ENCODE assay signal across 36 cellular contexts in genomic region chr22:30045901-30046715, GRCh38. TPM values are rescaled to one million over a fixed set of nuclear protein-coding genes. Genes with fewer than 3 reads are reported as not detected.
"Had no signal": no experiment of that assay in that cellular context is flagged by ENCODE, and none has a peak within 500 bp of the region (broad histone marks: within the 10 kb centered on the region; RNA-seq: fewer than 3 reads in every experiment).

No MANE protein-coding gene starts in this region.

- H3K4me1 ChIP-seq: ascending aorta had no signal

- H3K4me2 ChIP-seq: smooth muscle cell had no signal

- H3K27ac Mint-ChIP-seq: activated CD4-positive, alpha-beta memory T cell treated with anti-CD3 and anti-CD28 coated beads for 36 hours; activated naive CD8-positive, alpha-beta T cell; activated T-cell treated with anti-CD3 and anti-CD28 coated beads, Interleukin-2, amount 50 U/mL, for 72 hours; natural killer cell treated with Interleukin-12 subunit alpha and Interleukin-12 subunit beta and Interleukin-15 and Interleukin-18, amount 100 ng/mL, for 72 hours; progenitor cell of endocrine pancreas; stimulated activated memory B cell treated with anti-CD40 and anti-IgM and Interleukin-4, amounts not matched to agents 10 μg/mL and 1 μg/mL and 100 μg/mL, for 72 hours had no signal

- H3K4me3 Mint-ChIP-seq: activated CD4-positive, alpha-beta memory T cell treated with anti-CD3 and anti-CD28 coated beads for 36 hours; activated naive CD8-positive, alpha-beta T cell; activated T-cell treated with anti-CD3 and anti-CD28 coated beads, Interleukin-2, amount 50 U/mL, for 72 hours; brain; natural killer cell treated with Interleukin-12 subunit alpha and Interleukin-12 subunit beta and Interleukin-15 and Interleukin-18, amount 100 ng/mL, for 72 hours; stimulated activated memory B cell treated with anti-CD40 and anti-IgM and Interleukin-4, amounts not matched to agents 10 μg/mL and 1 μg/mL and 100 μg/mL, for 72 hours had no signal

- H3K9me3 ChIP-seq: ascending aorta, left lung, lower lobe of right lung, mucosa of descending colon, ovary, stomach, suprapubic skin, tibial artery had no signal

- H3K9me3 Mint-ChIP-seq: activated CD4-positive, alpha-beta memory T cell treated with anti-CD3 and anti-CD28 coated beads for 36 hours; activated T-cell treated with anti-CD3 and anti-CD28 coated beads, Interleukin-2, amount 50 U/mL, for 72 hours; effector memory CD8-positive, alpha-beta T cell; natural killer cell treated with Interleukin-12 subunit alpha and Interleukin-12 subunit beta and Interleukin-15 and Interleukin-18, amount 100 ng/mL, for 72 hours; stimulated activated memory B cell treated with anti-CD40 and anti-IgM and Interleukin-4, amounts not matched to agents 10 μg/mL and 1 μg/mL and 100 μg/mL, for 72 hours had no signal

- H3K4me1 Mint-ChIP-seq: stimulated activated memory B cell treated with anti-CD40 and anti-IgM and Interleukin-4, amounts not matched to agents 10 μg/mL and 1 μg/mL and 100 μg/mL, for 72 hours had no signal

- H3K4me3 ChIP-seq: ascending aorta, coronary artery, dorsolateral prefrontal cortex, left lung, lower lobe of right lung, mucosa of descending colon, ovary, smooth muscle cell, stomach, suprapubic skin, tibial artery had no signal

- DNase-seq: activated CD4-positive, alpha-beta memory T cell treated with anti-CD3 and anti-CD28 coated beads for 36 hours; activated CD4-positive, alpha-beta T cell treated with anti-CD3 and anti-CD28 coated beads for 48 hours; activated naive CD4-positive, alpha-beta T cell; activated T-cell treated with anti-CD3 and anti-CD28 coated beads for 4 hours; activated T-cell treated with anti-CD3 and anti-CD28 coated beads, Interleukin-2, amount 50 U/mL, for 72 hours; dorsolateral prefrontal cortex; effector memory CD8-positive, alpha-beta T cell; foreskin fibroblast; hypothalamus; left lung; lower lobe of right lung; mesendoderm; mucosa of descending colon; ovary; stimulated activated CD4-positive, alpha-beta T cell treated with anti-CD3 and anti-CD28 coated beads, Interleukin-1b, Interleukin-23, amount 100 ng/mL, for 48 hours; stimulated activated CD4-positive, alpha-beta T cell treated with anti-CD3 and anti-CD28 coated beads, Interleukin-4, amount 100 ng/mL, for 4 hours; stimulated activated CD8-positive, alpha-beta memory T cell treated with anti-CD3 and anti-CD28 coated beads, Interleukin-4, amount 100 ng/mL, for 48 hours; stomach; T-helper 9 cell; tibial artery had no signal

- H3K36me3 Mint-ChIP-seq: activated CD4-positive, alpha-beta memory T cell treated with anti-CD3 and anti-CD28 coated beads for 36 hours; activated naive CD8-positive, alpha-beta T cell; brain; natural killer cell treated with Interleukin-12 subunit alpha and Interleukin-12 subunit beta and Interleukin-15 and Interleukin-18, amount 100 ng/mL, for 72 hours; stimulated activated memory B cell treated with anti-CD40 and anti-IgM and Interleukin-4, amounts not matched to agents 10 μg/mL and 1 μg/mL and 100 μg/mL, for 72 hours had no signal

- H3K27ac ChIP-seq: ascending aorta, coronary artery, dorsolateral prefrontal cortex, left lung, lower lobe of right lung, ovary, stomach, suprapubic skin, tibial artery, VCaP had no signal

- H3K27me3 Mint-ChIP-seq: activated CD4-positive, alpha-beta memory T cell treated with anti-CD3 and anti-CD28 coated beads for 36 hours; brain; stimulated activated memory B cell treated with anti-CD40 and anti-IgM and Interleukin-4, amounts not matched to agents 10 μg/mL and 1 μg/mL and 100 μg/mL, for 72 hours had no signal

- H3K36me3 ChIP-seq: ascending aorta, left lung, lower lobe of right lung, ovary, stomach, suprapubic skin, tibial artery had no signal

- H3K27me3 ChIP-seq: ascending aorta, dorsolateral prefrontal cortex, left lung, ovary, stomach, suprapubic skin, tibial artery had no signal

- ATAC-seq: activated T-cell treated with anti-CD3 and anti-CD28 coated beads, Interleukin-2, amount 50 U/mL, for 72 hours; effector memory CD8-positive, alpha-beta T cell; left lung; lower lobe of right lung; mucosa of descending colon; natural killer cell treated with Interleukin-12 subunit alpha and Interleukin-12 subunit beta and Interleukin-15 and Interleukin-18, amount 100 ng/mL, for 72 hours; stimulated activated memory B cell treated with anti-CD40 and anti-IgM and Interleukin-4, amounts not matched to agents 10 μg/mL and 1 μg/mL and 100 μg/mL, for 72 hours had no signal

RNA-seq across cellular contexts. Expression of gene HORMAD2, which starts 34.2 kb away (rescaled TPM):
- total RNA-seq: activated CD4-positive, alpha-beta memory T cell treated with anti-CD3 and anti-CD28 coated beads for 36 hours; ascending aorta; endothelial cell of umbilical vein; kidney epithelial cell; lower lobe of right lung; mucosa of descending colon; myocyte; natural killer cell treated with Interleukin-12 subunit alpha and Interleukin-12 subunit beta and Interleukin-15 and Interleukin-18, amount 100 ng/mL, for 72 hours; ovary; progenitor cell of endocrine pancreas; renal cortical epithelial cell; stomach; suprapubic skin; T-helper 1 cell treated with Interleukin-12 subunit alpha and Interleukin-12 subunit beta and Interleukin-4 antibody, amounts not matched to agents 30 ng/mL and 1 ng/mL, for 36 hours; urinary bladder had no signal
